27 cellular contexts compared by ENCODE assay signal in the genomic region with DNA sequence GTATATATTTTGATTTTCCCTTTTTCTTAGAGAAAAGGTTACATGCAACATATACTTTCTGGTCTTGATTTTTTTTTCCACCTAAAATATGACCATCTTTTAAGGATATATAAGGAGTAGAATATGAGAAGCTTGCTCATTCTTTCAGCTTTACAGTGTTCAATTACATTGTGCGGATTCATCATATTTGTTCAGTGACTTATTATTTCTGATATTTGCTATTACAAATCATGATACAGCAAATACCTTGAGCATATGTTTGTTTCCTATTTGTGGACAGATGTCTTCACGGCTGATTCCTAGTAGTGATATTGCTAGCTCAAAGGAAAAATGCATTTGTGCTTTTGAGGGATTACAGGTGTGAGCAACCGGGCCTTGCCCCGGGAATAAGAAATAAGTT.
"Had no signal": no experiment of that assay in that cellular context is flagged by ENCODE, and none has a peak within 500 bp of the region (broad histone marks: within the 10 kb centered on the region; RNA-seq: fewer than 3 reads in every experiment).

No MANE protein-coding gene starts in this region.

- H3K36me3 ChIP-seq: left ventricle myocardium inferior, neural progenitor cell, neutrophil, ovary, right atrium auricular region, suprapubic skin, thoracic aorta, tibial artery, upper lobe of right lung had no signal

- H3K27ac ChIP-seq: left ventricle myocardium inferior, neural progenitor cell, neutrophil, ovary, right atrium auricular region, skin epidermis, suprapubic skin, thoracic aorta, tibial artery, upper lobe of right lung had no signal

- ATAC-seq: natural killer cell; sciatic nerve; stimulated activated effector memory CD8-positive, alpha-beta T cell treated with anti-CD3 and anti-CD28 coated beads, Interleukin-12 subunit alpha, Interleukin-12 subunit beta, amount 100 ng/mL, for 72 hours; upper lobe of right lung had no signal

- H3K9ac ChIP-seq: neural progenitor cell had no signal

- DNase-seq: hypothalamus; immature natural killer cell; islet precursor cell; left ventricle myocardium inferior; mesendoderm; naive B cell; natural killer cell; nephron progenitor cell; ovary; stimulated activated CD4-positive, alpha-beta T cell treated with anti-CD3 and anti-CD28 coated beads, Interleukin-12 subunit alpha, Interleukin-12 subunit beta, amount 100 ng/mL, for 4 hours; stimulated activated CD4-positive, alpha-beta T cell treated with anti-CD3 and anti-CD28 coated beads, Interleukin-15, amount 100 ng/mL, for 24 hours; stimulated activated CD4-positive, alpha-beta T cell treated with anti-CD3 and anti-CD28 coated beads, Interleukin-2, amount 100 ng/mL, for 24 hours; stimulated activated CD4-positive, alpha-beta T cell treated with anti-CD3 and anti-CD28 coated beads, Interleukin-4, amount 100 ng/mL, for 1 hour; stimulated activated naive CD4-positive, alpha-beta T cell; tibial artery; trophoblast cell; upper lobe of right lung had no signal

- H3K4me3 ChIP-seq: left ventricle myocardium inferior, lung, neural progenitor cell, ovary, right atrium auricular region, skin epidermis, suprapubic skin, thoracic aorta, tibial artery, upper lobe of right lung had no signal

- H2AFZ ChIP-seq: neural progenitor cell had no signal

- H3K4me2 ChIP-seq: neural progenitor cell had no signal

- H3K9me3 ChIP-seq: left ventricle myocardium inferior, neutrophil, ovary, right atrium auricular region, suprapubic skin, thoracic aorta, tibial artery, upper lobe of right lung had no signal

- FAIRE-seq: urothelium cell line had no signal

- H3K4me1 ChIP-seq: tibial artery, upper lobe of right lung had no signal

- H3K27me3 ChIP-seq: neural progenitor cell, neutrophil, ovary, right atrium auricular region, suprapubic skin, tibial artery, upper lobe of right lung had no signal
